In the genomic region with DNA sequence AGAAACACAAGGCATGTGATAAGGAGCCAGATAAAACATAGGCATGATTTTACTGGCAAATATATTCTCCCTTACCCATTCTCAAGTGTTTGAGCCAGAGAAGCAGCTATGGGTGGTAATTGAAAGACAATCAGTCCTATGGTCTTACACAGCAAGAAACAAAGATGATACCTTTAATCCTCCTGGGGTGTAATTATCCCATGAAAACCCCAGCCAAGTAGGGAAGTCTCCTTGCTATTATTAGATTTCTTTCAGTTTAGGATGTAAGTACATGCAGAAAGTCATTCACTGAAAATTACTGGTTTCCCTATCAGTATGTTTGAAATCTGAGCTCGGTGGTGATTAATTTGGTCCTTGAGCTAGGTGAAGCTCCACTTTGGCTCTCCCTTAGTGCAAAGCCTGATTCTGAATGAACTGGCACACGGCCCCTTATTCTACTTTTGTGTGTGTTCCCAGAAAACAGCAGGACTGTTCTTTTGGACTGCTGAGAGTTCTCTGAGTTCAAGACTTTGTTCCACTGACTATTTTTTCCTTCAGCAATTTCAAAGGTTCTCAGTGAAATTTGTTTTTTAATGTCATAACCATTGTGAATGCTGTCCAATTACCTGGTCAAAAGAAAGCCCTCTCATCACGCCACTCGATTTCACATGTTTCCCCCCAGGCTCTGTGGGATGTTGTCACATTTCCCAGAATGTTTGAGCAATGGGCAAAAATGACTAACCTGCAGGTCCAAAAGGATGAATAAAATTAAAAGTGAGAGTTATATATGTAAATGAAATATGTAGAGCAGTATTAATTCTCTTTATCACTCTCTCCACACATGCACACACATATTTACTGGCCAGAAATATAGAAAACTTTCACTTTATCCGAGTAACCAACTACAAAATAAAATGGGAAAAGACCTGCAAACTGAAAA, we compare ENCODE assay signal across 1 cellular context.
TF ChIP-seq lines count a peak whose summit lies in the region.

No MANE protein-coding gene starts in this region.

TF ChIP-seq in GM12878, 131 proteins besides CTCF, POLR2A, EP300 and RAD21:
- TF ChIP-seq, protein P1, sequence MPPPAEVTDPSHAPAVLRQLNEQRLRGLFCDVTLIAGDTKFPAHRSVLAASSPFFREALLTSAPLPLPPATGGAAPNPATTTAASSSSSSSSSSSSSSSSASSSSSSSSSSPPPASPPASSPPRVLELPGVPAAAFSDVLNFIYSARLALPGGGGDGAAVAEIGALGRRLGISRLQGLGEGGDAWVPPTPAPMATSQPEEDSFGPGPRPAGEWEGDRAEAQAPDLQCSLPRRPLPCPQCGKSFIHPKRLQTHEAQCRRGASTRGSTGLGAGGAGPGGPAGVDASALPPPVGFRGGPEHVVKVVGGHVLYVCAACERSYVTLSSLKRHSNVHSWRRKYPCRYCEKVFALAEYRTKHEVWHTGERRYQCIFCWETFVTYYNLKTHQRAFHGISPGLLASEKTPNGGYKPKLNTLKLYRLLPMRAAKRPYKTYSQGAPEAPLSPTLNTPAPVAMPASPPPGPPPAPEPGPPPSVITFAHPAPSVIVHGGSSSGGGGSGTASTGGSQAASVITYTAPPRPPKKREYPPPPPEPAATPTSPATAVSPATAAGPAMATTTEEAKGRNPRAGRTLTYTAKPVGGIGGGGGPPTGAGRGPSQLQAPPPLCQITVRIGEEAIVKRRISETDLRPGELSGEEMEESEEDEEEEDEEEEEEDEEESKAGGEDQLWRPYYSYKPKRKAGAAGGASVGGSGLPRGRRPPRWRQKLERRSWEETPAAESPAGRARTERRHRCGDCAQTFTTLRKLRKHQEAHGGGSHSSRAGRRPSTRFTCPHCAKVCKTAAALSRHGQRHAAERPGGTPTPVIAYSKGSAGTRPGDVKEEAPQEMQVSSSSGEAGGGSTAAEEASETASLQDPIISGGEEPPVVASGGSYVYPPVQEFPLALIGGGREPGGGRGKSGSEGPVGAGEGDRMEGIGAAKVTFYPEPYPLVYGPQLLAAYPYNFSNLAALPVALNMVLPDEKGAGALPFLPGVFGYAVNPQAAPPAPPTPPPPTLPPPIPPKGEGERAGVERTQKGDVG (CRISPR knock-in tag; IDR thresholded peaks at IDR 0.05), result no peak
- TF ChIP-seq ATF2 (IDR thresholded peaks at IDR 0.05; ENCODE audit: low read length), result no peak
- TF ChIP-seq BCL3 (IDR thresholded peaks at IDR 0.05; ENCODE audit: borderline replicate concordance, insufficient read depth, low read depth, low read length, poor library complexity, severe bottlenecking), result no peak
- TF ChIP-seq ZNF622 (IDR thresholded peaks at IDR 0.05), result no peak
- TF ChIP-seq GATAD2B (conservative IDR thresholded peaks at IDR 0.05; ENCODE audit: low read depth), result no peak
- TF ChIP-seq ZZZ3 (IDR thresholded peaks at IDR 0.05; ENCODE audit: control insufficient read depth, insufficient read length, low read depth), result no peak
- 0 out of 2 replicates have a peak, but pooled peaks have one; percentile 14 for TF ChIP-seq IKZF1 (conservative IDR thresholded peaks at IDR 0.05)
TF ChIP-seq in GM12878: peak in this region for 1.
